Comparison of ENCODE assay signal across 9 cellular contexts in genomic region chrX:48684134-48684533, GRCh38. TPM values are rescaled to one million over a fixed set of nuclear protein-coding genes. Genes with fewer than 3 reads are reported as not detected.
A peak's percentile ranks its signal among the peaks of the same experiment; 100 is the strongest.
DNase-seq lines count a peak whose midpoint lies in the region; ATAC-seq and TF ChIP-seq lines count a peak whose summit lies in the region.
"Had no signal": no experiment of that assay in that cellular context is flagged by ENCODE, and none has a peak within 500 bp of the region (broad histone marks: within the 10 kb centered on the region; RNA-seq: fewer than 3 reads in every experiment).

No MANE protein-coding gene starts in this region.

- H3K4me3 ChIP-seq in left ventricle myocardium inferior (peak overlapping the region; percentile 25), lower lobe of right lung (peak overlapping the region; percentile 46)

- H3K36me3 ChIP-seq in left ventricle myocardium inferior = no peaks in the 10 kb centered on the region
- H3K36me3 ChIP-seq in lower lobe of right lung = no peaks in the 10 kb centered on the region

- POLR2A ChIA-PET in activated CD4-positive, alpha-beta memory T cell treated with anti-CD3 and anti-CD28 coated beads, Interleukin-2, amount 10 ng/mL, durations not matched to agents 7 days and 5 days (lab: Charles Lee) = interaction anchor here (0.8 to 3.5 kb wide), 12 partner anchors 9 to 214 kb away, joined by 3 to 62 read pairs (median 7); partner anchors contain the start of genes HDAC6, PQBP1, RBM3 and SUV39H1

- TF ChIP-seq CTCF in left ventricle myocardium inferior (IDR thresholded peaks at IDR 0.05; ENCODE audit: borderline replicate concordance) (no peak), lower lobe of right lung (IDR thresholded peaks at IDR 0.05) (no peak)

- intact Hi-C loops in left ventricle myocardium inferior (cut with micrococcal nuclease) = no loop called here
- intact Hi-C loops in Right ventricle myocardium inferior (cut with DNase I) = no loop called here
- intact Hi-C loops in lower lobe of right lung (cut with DNase I) = no loop called here

- peaks cover 50% of the 10 kb centered on the region for H3K36me3 Mint-ChIP-seq in activated CD4-positive, alpha-beta memory T cell treated with anti-CD3 and anti-CD28 coated beads, Interleukin-2, amount 10 ng/mL, durations not matched to agents 7 days and 5 days (ENCODE audit: low read depth)

- H3K9me3 Mint-ChIP-seq in activated CD4-positive, alpha-beta memory T cell treated with anti-CD3 and anti-CD28 coated beads, Interleukin-2, amount 10 ng/mL, durations not matched to agents 7 days and 5 days = no peaks in the 10 kb centered on the region

- peak overlapping the region; percentile 90 for H3K4me3 Mint-ChIP-seq in activated CD4-positive, alpha-beta memory T cell treated with anti-CD3 and anti-CD28 coated beads, Interleukin-2, amount 10 ng/mL, durations not matched to agents 7 days and 5 days

- CTCF ChIA-PET in activated CD4-positive, alpha-beta memory T cell treated with anti-CD3 and anti-CD28 coated beads, Interleukin-2, amount 10 ng/mL, durations not matched to agents 7 days and 5 days (lab: Charles Lee) = interaction anchor here (1.2 to 1.6 kb wide), 2 partner anchors 36 to 141 kb away, joined by 3 to 4 read pairs; no protein-coding TSS in a partner anchor

- no peaks in the 10 kb centered on the region for H3K27me3 Mint-ChIP-seq in activated CD4-positive, alpha-beta memory T cell treated with anti-CD3 and anti-CD28 coated beads, Interleukin-2, amount 10 ng/mL, durations not matched to agents 7 days and 5 days

- H3K4me1 ChIP-seq in left ventricle myocardium inferior = no peaks in the 10 kb centered on the region
- H3K4me1 ChIP-seq in lower lobe of right lung = no peaks in the 10 kb centered on the region

- H3K27ac ChIP-seq in left ventricle myocardium inferior (replicated peaks) (no peak overlapping the region), lower lobe of right lung (peak overlapping the region; percentile 73)

- peaks cover 68% of the 10 kb centered on the region for H3K4me1 Mint-ChIP-seq in activated CD4-positive, alpha-beta memory T cell treated with anti-CD3 and anti-CD28 coated beads, Interleukin-2, amount 10 ng/mL, durations not matched to agents 7 days and 5 days

- H3K27ac Mint-ChIP-seq in activated CD4-positive, alpha-beta memory T cell treated with anti-CD3 and anti-CD28 coated beads, Interleukin-2, amount 10 ng/mL, durations not matched to agents 7 days and 5 days = peak overlapping the region; percentile 85

- H3K27me3 ChIP-seq in left ventricle myocardium inferior (ENCODE audit: low read depth) = peaks cover 4% of the 10 kb centered on the region
- no peaks in the 10 kb centered on the region for H3K27me3 ChIP-seq in lower lobe of right lung (ENCODE audit: low read depth)

- DNase-seq in left ventricle myocardium inferior = no peak
- DNase-seq in Right ventricle myocardium inferior (ENCODE audit: missing footprints) = no peak
- DNase-seq in activated CD4-positive, alpha-beta memory T cell treated with anti-CD3 and anti-CD28 coated beads, Interleukin-2, amount 10 ng/mL, durations not matched to agents 7 days and 5 days = no peak
- no peak for DNase-seq in lower lobe of right lung
- no peak for DNase-seq in EL
- DNase-seq in retina = no peak
- no peak for DNase-seq in GM03348 (ENCODE audit: low spot score)
- no peak for DNase-seq in OCI-M2 (lab: John Stamatoyannopoulos, UW; ENCODE audit: unreplicated experiment)
- DNase-seq: NCI-H2107 had no signal

- no peaks in the 10 kb centered on the region for H3K9me3 ChIP-seq in left ventricle myocardium inferior (replicated peaks)
- no peaks in the 10 kb centered on the region for H3K9me3 ChIP-seq in lower lobe of right lung

- no peak for ATAC-seq in Right ventricle myocardium inferior
- ATAC-seq in lower lobe of right lung = no peak

RNA-seq across cellular contexts. Expression of gene WAS, which starts 0.5 kb away (rescaled TPM):
- total RNA-seq in left ventricle myocardium inferior (2.3 TPM), Right ventricle myocardium inferior (4.4 TPM), lower lobe of right lung (40.3 TPM)
- 100 to 1,000 TPM; 156 to 157 TPM for total RNA-seq in activated CD4-positive, alpha-beta memory T cell treated with anti-CD3 and anti-CD28 coated beads, Interleukin-2, amount 10 ng/mL, durations not matched to agents 7 days and 5 days

RNA-seq across cellular contexts. Expression of gene SUV39H1, which starts 12.4 kb away (rescaled TPM):
- total RNA-seq in left ventricle myocardium inferior (2.6 TPM), Right ventricle myocardium inferior (2.2 TPM), lower lobe of right lung (3.5 TPM)
- total RNA-seq in activated CD4-positive, alpha-beta memory T cell treated with anti-CD3 and anti-CD28 coated beads, Interleukin-2, amount 10 ng/mL, durations not matched to agents 7 days and 5 days = 10 to 100 TPM; 30.3 to 33.2 TPM
